ENCODE assay signal across 9 cellular contexts in genomic region chr18:63339920-63340484, GRCh38. TPM values are rescaled to one million over a fixed set of nuclear protein-coding genes. Genes with fewer than 3 reads are reported as not detected.
DNase-seq lines count a peak whose midpoint lies in the region; ATAC-seq and TF ChIP-seq lines count a peak whose summit lies in the region.
"Had no signal": no experiment of that assay in that cellular context is flagged by ENCODE, and none has a peak within 500 bp of the region (broad histone marks: within the 10 kb centered on the region; RNA-seq: fewer than 3 reads in every experiment).

No MANE protein-coding gene starts in this region.

- H3K9me3 Mint-ChIP-seq in effector memory CD8-positive, alpha-beta T cell = no peaks in the 10 kb centered on the region
- H3K9me3 Mint-ChIP-seq in neural progenitor cell = no peaks in the 10 kb centered on the region

- H3K36me3 ChIP-seq in KMS-11 (ENCODE audit: insufficient read depth) (no peaks in the 10 kb centered on the region), neural progenitor cell (no peaks in the 10 kb centered on the region)

- H4K20me1 ChIP-seq in KMS-11 (ENCODE audit: insufficient read depth) = no peaks in the 10 kb centered on the region
- peaks cover 5% of the 10 kb centered on the region for H4K20me1 ChIP-seq in neural progenitor cell (ENCODE audit: low read depth)

- H3K4me2 ChIP-seq in KMS-11 = no peak overlapping the region
- H3K4me2 ChIP-seq in neural progenitor cell = no peak overlapping the region
- H3K4me2 ChIP-seq: BLaER1 treated with 17β-estradiol and CSF1 and Interleukin-3, amounts not matched to agents 10 nM and 100 nM had no signal

- no peak overlapping the region for H3K27ac Mint-ChIP-seq in effector memory CD8-positive, alpha-beta T cell
- no peak overlapping the region for H3K27ac Mint-ChIP-seq in neural progenitor cell

- no peak overlapping the region for H3K4me3 Mint-ChIP-seq in effector memory CD8-positive, alpha-beta T cell
- no peak overlapping the region for H3K4me3 Mint-ChIP-seq in neural progenitor cell

- H3K9ac ChIP-seq in KMS-11 (no peak overlapping the region), neural progenitor cell (no peak overlapping the region)
- H3K9ac ChIP-seq: BLaER1 treated with 17β-estradiol and CSF1 and Interleukin-3, amounts not matched to agents 10 nM and 100 nM had no signal

- H3K27me3 Mint-ChIP-seq in effector memory CD8-positive, alpha-beta T cell = no peaks in the 10 kb centered on the region
- peaks cover 2% of the 10 kb centered on the region for H3K27me3 Mint-ChIP-seq in neural progenitor cell (ENCODE audit: insufficient read depth, low read depth)

- H3K4me1 ChIP-seq in KMS-11 (ENCODE audit: low read depth, poor library complexity, severe bottlenecking) (peaks cover 3% of the 10 kb centered on the region), neural progenitor cell (no peaks in the 10 kb centered on the region)
- H3K4me1 ChIP-seq: BLaER1 treated with 17β-estradiol and CSF1 and Interleukin-3, amounts not matched to agents 10 nM and 100 nM had no signal

- peak; percentile 94 for TF ChIP-seq CTCF in KMS-11 (conservative IDR thresholded peaks at IDR 0.05; ENCODE audit: low read depth, low read length)
- TF ChIP-seq CTCF in neural progenitor cell (IDR thresholded peaks at IDR 0.05) = peak; percentile 84

- H2AFZ ChIP-seq in KMS-11 (ENCODE audit: low read depth) (no peak overlapping the region), neural progenitor cell (replicated peaks) (no peak overlapping the region)

- DNase-seq in NCI-H1436 (lab: John Stamatoyannopoulos, UW) = peak; percentile 33
- no peak for DNase-seq in NCI-H1436 treated with DMSO at 0.1 percent for 48 hours (lab: John Stamatoyannopoulos, UW)
- peak in 4 of 5 donors; percentile 24 to 43 (median 39) for DNase-seq in T-helper 1 cell
- peak; percentile 40 to 46 (median 42) for DNase-seq in effector memory CD8-positive, alpha-beta T cell
- DNase-seq in neural progenitor cell (ENCODE audit: low spot score) = peak; percentile 86

- H3K79me2 ChIP-seq in KMS-11 (ENCODE audit: insufficient read depth, low read depth) (no peaks in the 10 kb centered on the region), neural progenitor cell (ENCODE audit: low read depth) (no peaks in the 10 kb centered on the region)

- H3F3A ChIP-seq in neural progenitor cell (ENCODE audit: low read depth) = no peaks in the 10 kb centered on the region

- ATAC-seq in effector memory CD8-positive, alpha-beta T cell (replicated peaks) = peak; percentile 69
- ATAC-seq in GM21381 (IDR thresholded peaks at IDR 0.05; ENCODE audit: unreplicated experiment) (no peak), GM19452 (IDR thresholded peaks at IDR 0.05; ENCODE audit: unreplicated experiment) (no peak)

- H3K27me3 ChIP-seq in KMS-11 (ENCODE audit: insufficient read depth, low read depth) (no peaks in the 10 kb centered on the region), neural progenitor cell (no peaks in the 10 kb centered on the region)
- H3K27me3 ChIP-seq: BLaER1 treated with 17β-estradiol and CSF1 and Interleukin-3, amounts not matched to agents 10 nM and 100 nM had no signal

- H3K36me3 Mint-ChIP-seq in effector memory CD8-positive, alpha-beta T cell (ENCODE audit: insufficient read depth) = peaks cover 62% of the 10 kb centered on the region
- H3K36me3 Mint-ChIP-seq in neural progenitor cell = peaks cover 18% of the 10 kb centered on the region

- H3K27ac ChIP-seq in KMS-11 (no peak overlapping the region), neural progenitor cell (no peak overlapping the region)
- H3K27ac ChIP-seq: BLaER1 treated with 17β-estradiol and CSF1 and Interleukin-3, amounts not matched to agents 10 nM and 100 nM had no signal

- H3K4me3 ChIP-seq in KMS-11 (IDR thresholded peaks at IDR 0.05; ENCODE audit: insufficient read depth, low read depth, low read length) (no peak overlapping the region), neural progenitor cell (no peak overlapping the region)
- H3K4me3 ChIP-seq: BLaER1 treated with 17β-estradiol and CSF1 and Interleukin-3, amounts not matched to agents 10 nM and 100 nM had no signal

- H3K9me3 ChIP-seq in neural progenitor cell (ENCODE audit: low read depth) = no peaks in the 10 kb centered on the region
- H3K9me3 ChIP-seq: BLaER1 treated with 17β-estradiol and CSF1 and Interleukin-3, amounts not matched to agents 10 nM and 100 nM had no signal

- peaks cover 7 to 8% of the 10 kb centered on the region in 2 donors for H3K4me1 Mint-ChIP-seq in effector memory CD8-positive, alpha-beta T cell (ENCODE audit: low read depth in 2 of 2)
- H3K4me1 Mint-ChIP-seq in neural progenitor cell = no peaks in the 10 kb centered on the region

RNA-seq across cellular contexts. Expression of gene BCL2, which starts 20.4 kb away (rescaled TPM):
- total RNA-seq in neural progenitor cell (ENCODE audit: low replicate concordance) = 4.2 and 4.9 TPM in 2 replicates

RNA-seq across cellular contexts. Expression of gene KDSR, which starts 27.0 kb away (rescaled TPM):
- 20.6 and 21.2 TPM in 2 replicates for total RNA-seq in neural progenitor cell (ENCODE audit: low replicate concordance)
